ENCODE assay signal across 10 cellular contexts in genomic region chr6:44269921-44270525, GRCh38. TPM values are rescaled to one million over a fixed set of nuclear protein-coding genes. Genes with fewer than 3 reads are reported as not detected.
DNase-seq lines count a peak whose midpoint lies in the region; ATAC-seq and TF ChIP-seq lines count a peak whose summit lies in the region.
"Had no signal": no experiment of that assay in that cellular context is flagged by ENCODE, and none has a peak within 500 bp of the region (broad histone marks: within the 10 kb centered on the region; RNA-seq: fewer than 3 reads in every experiment).

Gene TMEM151B (plus strand): TSS chr6:44270450. CDS start chr6:44270743, 293 bp downstream.

- no peak within 1 kb of the TSS for H4K8ac ChIP-seq in trophoblast cell (ENCODE audit: low read depth, low read length)

- peak; percentile 66 for DNase-seq in NCI-H69 (lab: John Stamatoyannopoulos, UW)
- no peak for DNase-seq in trophoblast cell
- DNase-seq in NAMALWA (ENCODE audit: low spot score) = no peak
- no peak for DNase-seq in Kasumi-1 (lab: John Stamatoyannopoulos, UW)
- DNase-seq in germinal center (ENCODE audit: low spot score) = no peak
- DNase-seq: upper lobe of right lung had no signal

- H2AK5ac ChIP-seq in trophoblast cell (ENCODE audit: low read length) = no peak within 1 kb of the TSS

- peaks cover 2% of the 10 kb centered on the region; the same call in 1 of the 2 replicates for H3K36me3 ChIP-seq in DOHH2 (ENCODE audit: control insufficient read depth, low read length)
- H3K36me3 ChIP-seq in ectodermal cell (ENCODE audit: control insufficient read depth, insufficient read depth, low read length) = no peaks in the 10 kb centered on the region
- no peaks in the 10 kb centered on the region for H3K36me3 ChIP-seq in trophoblast cell (ENCODE audit: control insufficient read depth in 1 of 2, insufficient read depth in 2 of 2, low read length in 2 of 2)
- H3K36me3 ChIP-seq: upper lobe of right lung had no signal

- H3K9me2 ChIP-seq in DOHH2 (replicated peaks; ENCODE audit: control insufficient read depth, low read length) = no peaks in the 10 kb centered on the region

- WGBS in ectodermal cell, 2 experiments = 4% methylated on average over 27 to 29 of the region's 29 CpGs
- WGBS in trophoblast cell (ENCODE audit: extremely low coverage, insufficient coverage, insufficient read length) = no CpG with 5 or more reads among the region's 29 CpGs

- H3K9me3 ChIP-seq in DOHH2 (ENCODE audit: control insufficient read depth, insufficient read depth, low read length) (no peaks in the 10 kb centered on the region), ectodermal cell (ENCODE audit: control insufficient read depth, low read length) (no peaks in the 10 kb centered on the region), trophoblast cell (ENCODE audit: insufficient read depth, low read depth, low read length) (no peaks in the 10 kb centered on the region)
- H3K9me3 ChIP-seq: upper lobe of right lung had no signal

- H4K20me1 ChIP-seq in DOHH2 (ENCODE audit: control insufficient read depth, insufficient read depth, low read depth, low read length) = no peaks in the 10 kb centered on the region

- peaks cover 2% of the 10 kb centered on the region for H3K79me2 ChIP-seq in DOHH2 (ENCODE audit: control insufficient read depth, low read length)
- H3K79me2 ChIP-seq in trophoblast cell (ENCODE audit: control insufficient read depth, insufficient read depth, low read length, poor library complexity) = peaks cover 1% of the 10 kb centered on the region

- H3K14ac ChIP-seq in trophoblast cell (ENCODE audit: low read length) = no peak within 1 kb of the TSS

- no peak within 1 kb of the TSS for H3K23ac ChIP-seq in trophoblast cell (ENCODE audit: low read length)

- H3K79me1 ChIP-seq in trophoblast cell (ENCODE audit: low read length) = peaks cover 3% of the 10 kb centered on the region

- peaks cover 37% of the 10 kb centered on the region for H3K4me1 ChIP-seq in DOHH2 (ENCODE audit: control insufficient read depth, low read length)
- peaks cover 25% of the 10 kb centered on the region for H3K4me1 ChIP-seq in ectodermal cell (ENCODE audit: control insufficient read depth, insufficient read depth, low read length)
- no peaks in the 10 kb centered on the region for H3K4me1 ChIP-seq in trophoblast cell (ENCODE audit: control insufficient read depth in 1 of 2, insufficient read depth in 2 of 2, low read length in 2 of 2)

- H3F3A ChIP-seq in DOHH2 (ENCODE audit: control insufficient read depth, insufficient read depth) = peaks cover 13% of the 10 kb centered on the region

- H3K27me3 ChIP-seq in DOHH2 (ENCODE audit: control insufficient read depth, low read length) = peaks cover 55% of the 10 kb centered on the region
- peaks cover 28% of the 10 kb centered on the region for H3K27me3 ChIP-seq in ectodermal cell (ENCODE audit: control insufficient read depth, insufficient read depth, low read length, poor library complexity, severe bottlenecking)
- H3K27me3 ChIP-seq in trophoblast cell (ENCODE audit: insufficient read depth, low read length) = peaks cover 29% of the 10 kb centered on the region

- no peak within 1 kb of the TSS for H2BK120ac ChIP-seq in trophoblast cell (ENCODE audit: insufficient read depth, low read length, poor library complexity)

- H2AFZ ChIP-seq in trophoblast cell (ENCODE audit: insufficient read depth, low read length, poor library complexity) = no peak within 1 kb of the TSS

- H3K4me2 ChIP-seq in DOHH2 (ENCODE audit: low read length) = peak within 1 kb of the TSS; percentile 57
- peak within 1 kb of the TSS; percentile 76 for H3K4me2 ChIP-seq in trophoblast cell (ENCODE audit: low read length)

- H4K12ac ChIP-seq in trophoblast cell (ENCODE audit: low read depth, low read length) = no peak within 1 kb of the TSS

- no peak within 1 kb of the TSS for H3K27ac ChIP-seq in DOHH2 (ENCODE audit: low read depth, low read length)
- H3K27ac ChIP-seq in ectodermal cell (ENCODE audit: insufficient read depth, low read depth, low read length, poor library complexity, severe bottlenecking) = no peak within 1 kb of the TSS
- H3K27ac ChIP-seq in trophoblast cell (ENCODE audit: low read depth, low read length) = no peak within 1 kb of the TSS
- H3K27ac ChIP-seq: HL-60, upper lobe of right lung had no signal

- H3K4ac ChIP-seq in trophoblast cell (ENCODE audit: low read depth, low read length) = no peak within 1 kb of the TSS

- H4K91ac ChIP-seq in trophoblast cell (ENCODE audit: low read depth, low read length) = no peak within 1 kb of the TSS

- H3K4me3 ChIP-seq in DOHH2 (ENCODE audit: low read length) (peak within 1 kb of the TSS; percentile 46), ectodermal cell (ENCODE audit: insufficient read depth, low read depth, low read length) (peak within 1 kb of the TSS; percentile 36), trophoblast cell (ENCODE audit: low read depth, low read length) (peak within 1 kb of the TSS; percentile 58)
- H3K4me3 ChIP-seq: upper lobe of right lung had no signal

- H2BK5ac ChIP-seq in trophoblast cell (ENCODE audit: low read depth, low read length, poor library complexity) = no peak within 1 kb of the TSS

- H3K18ac ChIP-seq in trophoblast cell (ENCODE audit: low read length) = no peak within 1 kb of the TSS

- no peak within 1 kb of the TSS for H2BK12ac ChIP-seq in trophoblast cell (ENCODE audit: low read length)

- no peak for ATAC-seq in HG03439 (IDR thresholded peaks at IDR 0.05; ENCODE audit: unreplicated experiment)
- ATAC-seq: upper lobe of right lung had no signal

- TF ChIP-seq CTCF in DOHH2 (IDR thresholded peaks at IDR 0.05; ENCODE audit: low read depth, low read length, poor library complexity, severe bottlenecking) = no peak

- H3K9ac ChIP-seq in trophoblast cell (ENCODE audit: low read length) = no peak within 1 kb of the TSS

RNA-seq across cellular contexts. Expression of gene TMEM151B, which starts in this region (rescaled TPM):
- polyA plus RNA-seq in ectodermal cell (2013, experiment 1 of 4) = 0.74 TPM
- polyA plus RNA-seq in ectodermal cell (2013, experiment 2 of 4) = 1.1 TPM
- polyA plus RNA-seq in ectodermal cell (2013, experiment 3 of 4) = 1.4 TPM
- polyA plus RNA-seq in ectodermal cell (2013, experiment 4 of 4) = 1.4 TPM
- polyA plus RNA-seq in trophoblast cell (2013) = 0.01 TPM in 2 replicates
